8 cellular contexts compared by ENCODE assay signal in the genomic region with DNA sequence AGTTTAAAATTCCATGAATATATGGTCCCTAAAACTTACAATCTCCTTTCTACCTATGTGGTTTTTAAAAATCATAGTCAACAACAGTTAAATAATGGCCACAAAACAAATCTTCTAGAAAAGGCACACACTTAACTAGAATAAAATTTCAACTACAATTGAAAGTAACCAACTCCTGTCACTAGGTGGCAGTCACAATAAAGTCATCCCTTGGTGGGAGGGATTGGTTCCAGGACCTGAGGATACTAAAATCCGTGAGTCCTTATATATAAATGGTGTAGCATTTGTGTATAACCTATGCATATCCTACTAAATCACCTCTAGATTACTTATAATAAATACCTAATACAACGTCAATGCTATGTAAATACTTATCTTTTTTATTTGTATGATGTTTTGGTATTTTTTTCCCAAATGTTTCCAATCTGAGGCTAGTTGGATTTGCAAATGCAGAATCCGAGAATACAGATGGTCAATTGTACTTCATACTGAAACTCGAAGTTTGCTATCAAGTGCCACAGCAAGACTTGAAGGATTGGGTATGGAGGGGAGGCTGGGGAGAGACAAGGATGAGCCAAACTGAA.
DNase-seq lines count a peak whose midpoint lies in the region; ATAC-seq and TF ChIP-seq lines count a peak whose summit lies in the region.

No MANE protein-coding gene starts in this region.

- H3K27me3 ChIP-seq in SJCRH30, result no peaks in the 10 kb centered on the region
- no peaks in the 10 kb centered on the region for H3K27me3 ChIP-seq in esophagus muscularis mucosa
- H3K27me3 ChIP-seq in neural progenitor cell, result no peaks in the 10 kb centered on the region

- no peak overlapping the region for H3K4me2 ChIP-seq in neural progenitor cell

- H3K79me2 ChIP-seq in neural progenitor cell (ENCODE audit: low read depth), result no peaks in the 10 kb centered on the region

- peaks cover 38% of the 10 kb centered on the region for H3K4me1 ChIP-seq in SJCRH30
- peaks cover 0 to 10% (median 9%) of the 10 kb centered on the region in 4 donors for H3K4me1 ChIP-seq in esophagus muscularis mucosa
- peaks cover 15% of the 10 kb centered on the region for H3K4me1 ChIP-seq in neural progenitor cell

- ATAC-seq in HG02759 (IDR thresholded peaks at IDR 0.05; ENCODE audit: unreplicated experiment), result no peak
- no peak for ATAC-seq in HG02840 (IDR thresholded peaks at IDR 0.05; ENCODE audit: low FRiP score, unreplicated experiment)

- H3K36me3 Mint-ChIP-seq in neural progenitor cell, result no peaks in the 10 kb centered on the region

- H3K27ac ChIP-seq in SJCRH30, result peak overlapping the region; percentile 34
- no peak overlapping the region for H3K27ac ChIP-seq in esophagus muscularis mucosa (replicated peaks in 1 of 4)
- no peak overlapping the region for H3K27ac ChIP-seq in neural progenitor cell

- TF ChIP-seq POLR2A in esophagus muscularis mucosa (IDR thresholded peaks at IDR 0.05; ENCODE audit: low read depth), result no peak

- H3F3A ChIP-seq in neural progenitor cell (ENCODE audit: low read depth), result peaks cover 8% of the 10 kb centered on the region

- no peak overlapping the region for H3K27ac Mint-ChIP-seq in neural progenitor cell

- H3K4me3 Mint-ChIP-seq in neural progenitor cell, result no peak overlapping the region

- H3K9me3 Mint-ChIP-seq in neural progenitor cell, result peaks cover 6% of the 10 kb centered on the region

- TF ChIP-seq RAD21 in Ishikawa (IDR thresholded peaks at IDR 0.05; ENCODE audit: low read depth), result peak; percentile 81

- no peaks in the 10 kb centered on the region for H3K27me3 Mint-ChIP-seq in neural progenitor cell (ENCODE audit: insufficient read depth, low read depth)

- H3K36me3 ChIP-seq in SJCRH30, result peaks cover 3% of the 10 kb centered on the region; the same call in 1 of the 2 replicates
- no peaks in the 10 kb centered on the region for H3K36me3 ChIP-seq in esophagus muscularis mucosa
- no peaks in the 10 kb centered on the region for H3K36me3 ChIP-seq in neural progenitor cell

- TF ChIP-seq EP300 in Ishikawa (IDR thresholded peaks at IDR 0.05; ENCODE audit: borderline replicate concordance) (no peak), esophagus muscularis mucosa (IDR thresholded peaks at IDR 0.05) (no peak)

- 31% methylated on average over 4 of the region's 4 CpGs for WGBS in esophagus muscularis mucosa

- peaks cover 25% of the 10 kb centered on the region for H3K4me1 Mint-ChIP-seq in neural progenitor cell

- H3K9ac ChIP-seq in neural progenitor cell, result no peak overlapping the region

- TF ChIP-seq CTCF in esophagus muscularis mucosa (IDR thresholded peaks at IDR 0.05) (peak; percentile 48 to 68 (median 52)), neural progenitor cell (IDR thresholded peaks at IDR 0.05) (peak; percentile 78)

- intact Hi-C loops in esophagus muscularis mucosa (cut with DNase I), result loop anchor here (2.0 kb wide), 1 partner anchor 111 kb away; no protein-coding TSS in a partner anchor

- H3K9me3 ChIP-seq in SJCRH30 (replicated peaks) (no peaks in the 10 kb centered on the region), esophagus muscularis mucosa (no peaks in the 10 kb centered on the region), neural progenitor cell (ENCODE audit: low read depth) (no peaks in the 10 kb centered on the region)

- DNase-seq in DMS53 (lab: John Stamatoyannopoulos, UW), result peak; percentile 71
- peak; percentile 52 to 83 for DNase-seq in SJCRH30
- no peak for DNase-seq in esophagus muscularis mucosa (ENCODE audit: extremely low spot score)
- DNase-seq in neural progenitor cell (ENCODE audit: low spot score), result peak; percentile 70
- no peak for DNase-seq in stimulated activated CD4-positive, alpha-beta T cell treated with anti-CD3 and anti-CD28 coated beads, Interleukin-2, amount 100 ng/mL, for 48 hours

- peak overlapping the region; percentile 73 for H2AFZ ChIP-seq in neural progenitor cell (replicated peaks)

- H4K20me1 ChIP-seq in neural progenitor cell (ENCODE audit: low read depth), result no peaks in the 10 kb centered on the region

- H3K4me3 ChIP-seq in SJCRH30 (no peak overlapping the region), esophagus muscularis mucosa (no peak overlapping the region), neural progenitor cell (no peak overlapping the region)

TF ChIP-seq in Ishikawa, 13 proteins besides CTCF, POLR2A, EP300 and RAD21:
- TF ChIP-seq YY1 (IDR thresholded peaks at IDR 0.05; ENCODE audit: low read depth) (no peak), TCF12 (IDR thresholded peaks at IDR 0.05; ENCODE audit: low read depth) (no peak), FOXM1 (IDR thresholded peaks at IDR 0.05; ENCODE audit: borderline replicate concordance, low read depth) (no peak), CREB1 (IDR thresholded peaks at IDR 0.05; ENCODE audit: low read depth) (no peak), TEAD4 (IDR thresholded peaks at IDR 0.05) (no peak), NFIC (IDR thresholded peaks at IDR 0.05) (no peak), CEBPB (IDR thresholded peaks at IDR 0.05) (no peak), EGR1 (IDR thresholded peaks at IDR 0.05) (no peak), TAF1 (IDR thresholded peaks at IDR 0.05; ENCODE audit: low read depth) (no peak), ZBTB7A (IDR thresholded peaks at IDR 0.05; ENCODE audit: low read depth) (no peak)
- TF ChIP-seq, protein P1, sequence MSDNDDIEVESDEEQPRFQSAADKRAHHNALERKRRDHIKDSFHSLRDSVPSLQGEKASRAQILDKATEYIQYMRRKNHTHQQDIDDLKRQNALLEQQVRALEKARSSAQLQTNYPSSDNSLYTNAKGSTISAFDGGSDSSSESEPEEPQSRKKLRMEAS (IDR thresholded peaks at IDR 0.05), result no peak; the same call in 1 of the 2 replicates
- TF ChIP-seq, protein P2, sequence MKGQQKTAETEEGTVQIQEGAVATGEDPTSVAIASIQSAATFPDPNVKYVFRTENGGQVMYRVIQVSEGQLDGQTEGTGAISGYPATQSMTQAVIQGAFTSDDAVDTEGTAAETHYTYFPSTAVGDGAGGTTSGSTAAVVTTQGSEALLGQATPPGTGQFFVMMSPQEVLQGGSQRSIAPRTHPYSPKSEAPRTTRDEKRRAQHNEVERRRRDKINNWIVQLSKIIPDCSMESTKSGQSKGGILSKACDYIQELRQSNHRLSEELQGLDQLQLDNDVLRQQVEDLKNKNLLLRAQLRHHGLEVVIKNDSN (IDR thresholded peaks at IDR 0.05), result no peak
- TF ChIP-seq, protein P3, sequence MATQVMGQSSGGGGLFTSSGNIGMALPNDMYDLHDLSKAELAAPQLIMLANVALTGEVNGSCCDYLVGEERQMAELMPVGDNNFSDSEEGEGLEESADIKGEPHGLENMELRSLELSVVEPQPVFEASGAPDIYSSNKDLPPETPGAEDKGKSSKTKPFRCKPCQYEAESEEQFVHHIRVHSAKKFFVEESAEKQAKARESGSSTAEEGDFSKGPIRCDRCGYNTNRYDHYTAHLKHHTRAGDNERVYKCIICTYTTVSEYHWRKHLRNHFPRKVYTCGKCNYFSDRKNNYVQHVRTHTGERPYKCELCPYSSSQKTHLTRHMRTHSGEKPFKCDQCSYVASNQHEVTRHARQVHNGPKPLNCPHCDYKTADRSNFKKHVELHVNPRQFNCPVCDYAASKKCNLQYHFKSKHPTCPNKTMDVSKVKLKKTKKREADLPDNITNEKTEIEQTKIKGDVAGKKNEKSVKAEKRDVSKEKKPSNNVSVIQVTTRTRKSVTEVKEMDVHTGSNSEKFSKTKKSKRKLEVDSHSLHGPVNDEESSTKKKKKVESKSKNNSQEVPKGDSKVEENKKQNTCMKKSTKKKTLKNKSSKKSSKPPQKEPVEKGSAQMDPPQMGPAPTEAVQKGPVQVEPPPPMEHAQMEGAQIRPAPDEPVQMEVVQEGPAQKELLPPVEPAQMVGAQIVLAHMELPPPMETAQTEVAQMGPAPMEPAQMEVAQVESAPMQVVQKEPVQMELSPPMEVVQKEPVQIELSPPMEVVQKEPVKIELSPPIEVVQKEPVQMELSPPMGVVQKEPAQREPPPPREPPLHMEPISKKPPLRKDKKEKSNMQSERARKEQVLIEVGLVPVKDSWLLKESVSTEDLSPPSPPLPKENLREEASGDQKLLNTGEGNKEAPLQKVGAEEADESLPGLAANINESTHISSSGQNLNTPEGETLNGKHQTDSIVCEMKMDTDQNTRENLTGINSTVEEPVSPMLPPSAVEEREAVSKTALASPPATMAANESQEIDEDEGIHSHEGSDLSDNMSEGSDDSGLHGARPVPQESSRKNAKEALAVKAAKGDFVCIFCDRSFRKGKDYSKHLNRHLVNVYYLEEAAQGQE (IDR thresholded peaks at IDR 0.05; ENCODE audit: low read depth), result no peak

Comparison
In these comparisons a context has a peak if more than half of its experiments do, and no peak if none do; other contexts are left out.
1. DNase-seq: peak in DMS53 (single experiment), SJCRH30 (2 of 2) and neural progenitor cell (single experiment); none in esophagus muscularis mucosa (single experiment) and stimulated activated CD4-positive, alpha-beta T cell treated with anti-CD3 and anti-CD28 coated beads, Interleukin-2, amount 100 ng/mL, for 48 hours (0 of 2).